Comparison of ENCODE assay signal across 8 cellular contexts in the genomic region with DNA sequence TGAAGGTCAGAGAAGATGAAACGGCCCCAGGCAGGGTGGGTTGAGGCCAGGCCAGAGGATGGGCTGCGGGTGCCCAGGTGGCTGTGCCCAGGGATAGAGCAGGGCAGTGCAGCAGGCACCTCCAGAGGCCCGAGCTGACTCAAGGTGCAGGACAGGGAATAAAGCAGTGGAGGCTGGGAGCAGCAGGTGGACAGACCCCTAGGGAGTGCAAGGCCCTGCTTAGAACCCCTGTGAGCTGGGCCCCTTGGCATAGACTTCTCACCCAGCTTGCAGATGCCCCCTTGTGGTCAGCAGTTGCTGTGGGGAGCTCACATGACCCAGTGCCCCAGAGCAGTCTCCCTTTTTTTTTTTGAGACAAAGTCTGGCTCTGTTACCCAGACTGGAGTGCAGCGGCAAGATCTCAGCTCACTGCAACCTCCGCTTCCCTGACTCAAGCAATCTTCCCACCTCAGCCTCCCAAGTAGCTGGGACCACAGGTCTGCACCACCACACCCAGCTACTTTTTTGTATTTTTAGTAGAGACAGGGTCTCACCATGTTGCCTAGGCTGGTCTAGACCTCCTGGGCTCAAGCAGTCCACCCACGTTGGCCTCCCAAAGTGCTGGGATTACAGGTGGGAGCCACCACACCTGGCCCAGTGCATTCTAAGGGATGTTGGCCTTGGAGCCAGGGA.
DNase-seq lines count a peak whose midpoint lies in the region; ATAC-seq and TF ChIP-seq lines count a peak whose summit lies in the region.

No MANE protein-coding gene starts in this region.

- H3K36me3 Mint-ChIP-seq in WTC11, result no peaks in the 10 kb centered on the region
- no peaks in the 10 kb centered on the region for H3K36me3 Mint-ChIP-seq in central memory CD8-positive, alpha-beta T cell (ENCODE audit: insufficient read depth)

- POLR2A ChIA-PET in WTC11 (lab: Charles Lee), result interaction anchor here (0.7 kb wide), 1 partner anchor 11 kb away, joined by 3 read pairs; no protein-coding TSS in a partner anchor

- H3K4me3 ChIP-seq in GM12864 (ENCODE audit: low read depth, low read length), result no peak overlapping the region

- peaks cover 12% of the 10 kb centered on the region for H3K4me1 Mint-ChIP-seq in WTC11
- no peaks in the 10 kb centered on the region for H3K4me1 Mint-ChIP-seq in central memory CD8-positive, alpha-beta T cell

- H3K9me3 Mint-ChIP-seq in WTC11, result no peaks in the 10 kb centered on the region
- H3K9me3 Mint-ChIP-seq in central memory CD8-positive, alpha-beta T cell, result no peaks in the 10 kb centered on the region

- H3K4me3 Mint-ChIP-seq in WTC11, result no peak overlapping the region
- H3K4me3 Mint-ChIP-seq in central memory CD8-positive, alpha-beta T cell, result no peak overlapping the region

- CTCF ChIA-PET in WTC11 (lab: Charles Lee), result interaction anchor here (0.6 to 3.9 kb wide), 50 partner anchors 8 to 507 kb away, joined by 3 to 36 read pairs (median 4); a partner anchor contains a TSS

- no peaks in the 10 kb centered on the region for H3K27me3 Mint-ChIP-seq in WTC11 (ENCODE audit: low read depth)
- peaks cover 9% of the 10 kb centered on the region for H3K27me3 Mint-ChIP-seq in central memory CD8-positive, alpha-beta T cell

- peak; percentile 73 for TF ChIP-seq CTCF in GM12864 (IDR thresholded peaks at IDR 0.05; ENCODE audit: low read depth, low read length, missing control alignments)
- TF ChIP-seq CTCF in WTC11 (IDR thresholded peaks at IDR 0.05), result peak; percentile 47

- ATAC-seq in WTC11 (peak; percentile 40), left lobe of liver (peak; percentile 77), GM21529 (IDR thresholded peaks at IDR 0.05; ENCODE audit: unreplicated experiment) (no peak)
- ATAC-seq in central memory CD8-positive, alpha-beta T cell (replicated peaks; ENCODE audit: extremely low read depth, poor library complexity, severe bottlenecking), result peak; percentile 77

- DNase-seq in GM12864 (ENCODE audit: low read depth) (peak; percentile 15), NCI-H128 (lab: John Stamatoyannopoulos, UW; ENCODE audit: unreplicated experiment) (peak; percentile 6), WTC11 (ENCODE audit: low spot score) (peak; percentile 72), left lobe of liver (ENCODE audit: low spot score) (peak; percentile 61), DMS153 (lab: John Stamatoyannopoulos, UW) (no peak)
- peak in 1 of 2 donors; percentile 19 for DNase-seq in central memory CD8-positive, alpha-beta T cell (ENCODE audit: low spot score in 2 of 2)
- peak; percentile 28 for DNase-seq in stimulated activated CD8-positive, alpha-beta memory T cell treated with anti-CD3 and anti-CD28 coated beads, Interleukin-15, amount 100 ng/mL, for 1 hour (ENCODE audit: low read depth)

- no peak overlapping the region for H3K27ac Mint-ChIP-seq in WTC11
- H3K27ac Mint-ChIP-seq in central memory CD8-positive, alpha-beta T cell (ENCODE audit: low read depth), result no peak overlapping the region

TF ChIP-seq in WTC11, 78 proteins besides CTCF, POLR2A, EP300 and RAD21:
- TF ChIP-seq, protein P1, sequence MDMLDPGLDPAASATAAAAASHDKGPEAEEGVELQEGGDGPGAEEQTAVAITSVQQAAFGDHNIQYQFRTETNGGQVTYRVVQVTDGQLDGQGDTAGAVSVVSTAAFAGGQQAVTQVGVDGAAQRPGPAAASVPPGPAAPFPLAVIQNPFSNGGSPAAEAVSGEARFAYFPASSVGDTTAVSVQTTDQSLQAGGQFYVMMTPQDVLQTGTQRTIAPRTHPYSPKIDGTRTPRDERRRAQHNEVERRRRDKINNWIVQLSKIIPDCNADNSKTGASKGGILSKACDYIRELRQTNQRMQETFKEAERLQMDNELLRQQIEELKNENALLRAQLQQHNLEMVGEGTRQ (CRISPR knock-in tag; IDR thresholded peaks at IDR 0.05), result peak; percentile 71
- TF ChIP-seq ZNF423 (CRISPR knock-in tag; IDR thresholded peaks at IDR 0.05) (peak; percentile 59; the same call in 1 of the 2 replicates), PRRX2 (CRISPR knock-in tag; IDR thresholded peaks at IDR 0.05) (no peak)
TF ChIP-seq in WTC11: peak in this region for 2.
